In genomic region chr11:65083834-65084597, GRCh38 we compare ENCODE assay signal across 8 cellular contexts. TPM values are rescaled to one million over a fixed set of nuclear protein-coding genes. Genes with fewer than 3 reads are reported as not detected.
A peak's percentile ranks its signal among the peaks of the same experiment; 100 is the strongest.
DNase-seq lines count a peak whose midpoint lies in the region; TF ChIP-seq lines count a peak whose summit lies in the region.

A gene with protein sequence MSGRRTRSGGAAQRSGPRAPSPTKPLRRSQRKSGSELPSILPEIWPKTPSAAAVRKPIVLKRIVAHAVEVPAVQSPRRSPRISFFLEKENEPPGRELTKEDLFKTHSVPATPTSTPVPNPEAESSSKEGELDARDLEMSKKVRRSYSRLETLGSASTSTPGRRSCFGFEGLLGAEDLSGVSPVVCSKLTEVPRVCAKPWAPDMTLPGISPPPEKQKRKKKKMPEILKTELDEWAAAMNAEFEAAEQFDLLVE (minus strand): TSS chr11:65084040. CDS start chr11:65083978, 62 bp downstream.
TSS of gene ZFPL1 (plus strand) at chr11:65084222. CDS start at chr11:65084699, 477 bp downstream.

- no peaks in the 10 kb centered on the region for H3K9me3 ChIP-seq in neuron (ENCODE audit: low read length)

- H3K27me3 ChIP-seq in neuron (ENCODE audit: insufficient read depth, low read length), result no peaks in the 10 kb centered on the region

- intact Hi-C loops in activated naive CD4-positive, alpha-beta T cell treated with anti-CD3 and anti-CD28 coated beads for 36 hours (cut with micrococcal nuclease), result loop anchor here (1.0 to 10.0 kb wide), 8 partner anchors 12 to 839 kb away; partner anchors contain the start of genes ATG2A, FAU, FKBP2 and MRPL49

- peaks cover 63% of the 10 kb centered on the region for H3K36me3 ChIP-seq in neuron (ENCODE audit: insufficient read depth, low read length)

- H3K27me3 Mint-ChIP-seq in activated naive CD4-positive, alpha-beta T cell treated with anti-CD3 and anti-CD28 coated beads for 36 hours (ENCODE audit: low read depth), result no peaks in the 10 kb centered on the region

- no peak for TF ChIP-seq CTCF in HFF-Myc (IDR thresholded peaks at IDR 0.05; ENCODE audit: low read depth, low read length, missing control alignments)
- TF ChIP-seq CTCF in NB4 (IDR thresholded peaks at IDR 0.05; ENCODE audit: low read depth, low read length), result no peak

- H3K4me1 ChIP-seq in neuron (ENCODE audit: insufficient read depth, low read length), result peaks cover 19% of the 10 kb centered on the region

- peak within 1 kb of the TSS; percentile 97 for H3K27ac Mint-ChIP-seq in activated naive CD4-positive, alpha-beta T cell treated with anti-CD3 and anti-CD28 coated beads for 36 hours

- peak within 1 kb of the TSS; percentile 72 for H3K4me3 ChIP-seq in HFF-Myc (replicated peaks; ENCODE audit: low read depth, low read length)
- peak within 1 kb of the TSS; percentile 96 for H3K4me3 ChIP-seq in NB4 (ENCODE audit: low read depth, low read length)
- peak within 1 kb of the TSS; percentile 88 for H3K4me3 ChIP-seq in neuron (ENCODE audit: low read length)

- peak; percentile 77 for TF ChIP-seq POLR2A in NB4 (IDR thresholded peaks at IDR 0.05; ENCODE audit: extremely low read depth, insufficient read length)

- H3K4me3 Mint-ChIP-seq in activated naive CD4-positive, alpha-beta T cell treated with anti-CD3 and anti-CD28 coated beads for 36 hours, result peak within 1 kb of the TSS; percentile 92

- peaks cover 54% of the 10 kb centered on the region for H3K36me3 Mint-ChIP-seq in activated naive CD4-positive, alpha-beta T cell treated with anti-CD3 and anti-CD28 coated beads for 36 hours (ENCODE audit: low read depth)

- H2AFZ ChIP-seq in neuron (ENCODE audit: low read depth, low read length), result peak within 1 kb of the TSS; percentile 66

- CTCF ChIA-PET in activated naive CD4-positive, alpha-beta T cell treated with anti-CD3 and anti-CD28 coated beads for 36 hours (lab: Charles Lee), result interaction anchor here (1.5 to 1.6 kb wide), 2 partner anchors 26 to 33 kb away, joined by 4 read pairs; partner anchors contain the start of gene ZNHIT2

- peaks cover 39% of the 10 kb centered on the region for H3K4me1 Mint-ChIP-seq in activated naive CD4-positive, alpha-beta T cell treated with anti-CD3 and anti-CD28 coated beads for 36 hours (ENCODE audit: low read depth)

- H3K9me3 Mint-ChIP-seq in activated naive CD4-positive, alpha-beta T cell treated with anti-CD3 and anti-CD28 coated beads for 36 hours, result no peaks in the 10 kb centered on the region

- DNase-seq in GM03348 (ENCODE audit: low spot score) (peak; percentile 100), HFF-Myc (ENCODE audit: extremely low read depth, low read depth) (peak; percentile 81), NB4 (ENCODE audit: low read depth) (peak; percentile 97), SK-N-DZ (ENCODE audit: low spot score) (peak; percentile 95), foreskin melanocyte (peak; percentile 89), stromal cell of bone marrow (ENCODE audit: low read depth) (peak; percentile 91)
- DNase-seq in activated naive CD4-positive, alpha-beta T cell treated with anti-CD3 and anti-CD28 coated beads for 36 hours, result peak; percentile 97

RNA-seq across cellular contexts. Expression of the first gene that starts in this region (rescaled TPM):
- 110 and 152 TPM in 2 replicates for polyA plus RNA-seq in SK-N-DZ (2014; cell fraction: cytosol; rRNA removed)
- 79.2 and 90.9 TPM in 2 replicates for polyA plus RNA-seq in SK-N-DZ (2014; cell fraction: nucleus; rRNA removed)
- total RNA-seq in activated naive CD4-positive, alpha-beta T cell treated with anti-CD3 and anti-CD28 coated beads for 36 hours, result 100 to 1,000 TPM; 169 to 174 TPM

RNA-seq across cellular contexts. Expression of gene ZFPL1, which starts in this region (rescaled TPM):
- polyA plus RNA-seq in SK-N-DZ (2014; cell fraction: cytosol; rRNA removed), result 35.6 and 43.3 TPM in 2 replicates
- 59.0 and 71.2 TPM in 2 replicates for polyA plus RNA-seq in SK-N-DZ (2014; cell fraction: nucleus; rRNA removed)
- 10 to 100 TPM; 24.2 to 25.6 TPM for total RNA-seq in activated naive CD4-positive, alpha-beta T cell treated with anti-CD3 and anti-CD28 coated beads for 36 hours

Comparison
In these comparisons a context has a peak if more than half of its experiments do, and no peak if none do; other contexts are left out.
1. Peak in every context shown above with its lines: DNase-seq and H3K4me3 ChIP-seq.